8 cellular contexts compared by ENCODE assay signal in genomic region chrX:40083120-40083978, GRCh38. TPM values are rescaled to one million over a fixed set of nuclear protein-coding genes. Genes with fewer than 3 reads are reported as not detected.
DNase-seq lines count a peak whose midpoint lies in the region; ATAC-seq and TF ChIP-seq lines count a peak whose summit lies in the region.

No MANE protein-coding gene starts in this region.

- intact Hi-C loops in vagina (cut with DNase I) = no loop called here

- H3K9ac ChIP-seq in mesenchymal stem cell (ENCODE audit: low read length) = peak overlapping the region; percentile 71

- H3K4me3 Mint-ChIP-seq in chondrocyte (ENCODE audit: unreplicated experiment) = peak overlapping the region; percentile 44

- H2BK15ac ChIP-seq in mesenchymal stem cell (ENCODE audit: low read depth, poor library complexity, severe bottlenecking) = no peak overlapping the region

- H2BK5ac ChIP-seq in mesenchymal stem cell (ENCODE audit: low read depth, low read length, poor library complexity, severe bottlenecking) = no peak overlapping the region

- DNase-seq in HFF-Myc (ENCODE audit: extremely low read depth, low read depth) (no peak), chondrocyte (ENCODE audit: low spot score) (peak; percentile 82), mesenchymal stem cell (no peak), vagina (ENCODE audit: extremely low spot score in 2 of 2) (no peak), AG08395 (ENCODE audit: low spot score) (no peak), NCI-H2029 (lab: John Stamatoyannopoulos, UW) (no peak)

- H3K36me3 ChIP-seq in ACC112 (ENCODE audit: insufficient read depth, low read length) (no peaks in the 10 kb centered on the region), mesenchymal stem cell (ENCODE audit: control insufficient read depth in 1 of 2, insufficient read depth in 2 of 2, low read depth in 1 of 2, low read length in 2 of 2) (peaks cover 0 to 13% of the 10 kb centered on the region in 2 experiments), vagina (no peaks in the 10 kb centered on the region)

- no peak overlapping the region for H3K14ac ChIP-seq in mesenchymal stem cell (ENCODE audit: low read length in 2 of 2)

- H3K27me3 ChIP-seq in ACC112 (ENCODE audit: insufficient read depth, low read length) (no peaks in the 10 kb centered on the region), mesenchymal stem cell (ENCODE audit: control insufficient read depth in 1 of 2, insufficient read depth in 1 of 2, low read length in 2 of 2) (peaks cover 0 to 58% of the 10 kb centered on the region in 2 experiments), vagina (peaks cover 3% of the 10 kb centered on the region)

- H3K4ac ChIP-seq in mesenchymal stem cell (ENCODE audit: low read depth in 1 of 2, low read length in 2 of 2) = no peak overlapping the region

- no peak overlapping the region for H3K27ac Mint-ChIP-seq in chondrocyte (ENCODE audit: unreplicated experiment)

- H3K4me2 ChIP-seq in mesenchymal stem cell (ENCODE audit: low read length, poor library complexity, severe bottlenecking) = peak overlapping the region; percentile 70

- no peak for TF ChIP-seq POLR2A in vagina (IDR thresholded peaks at IDR 0.05)

- H3K79me2 ChIP-seq in ACC112 (ENCODE audit: control insufficient read depth, insufficient read depth, low read length, unreplicated experiment) = peaks cover 83% of the 10 kb centered on the region

- no peak for ATAC-seq in GM21423 (IDR thresholded peaks at IDR 0.05; ENCODE audit: unreplicated experiment)

- H2AFZ ChIP-seq in ACC112 (ENCODE audit: low read length, unreplicated experiment) = no peak overlapping the region
- no peak overlapping the region for H2AFZ ChIP-seq in mesenchymal stem cell (ENCODE audit: low read depth, low read length)

- H3K23ac ChIP-seq in mesenchymal stem cell (ENCODE audit: low read length in 2 of 2) = no peak overlapping the region

- no peak overlapping the region for H2AK5ac ChIP-seq in mesenchymal stem cell (ENCODE audit: low read length, severe bottlenecking)

- H3K27me3 Mint-ChIP-seq in chondrocyte (ENCODE audit: low read depth) = no peaks in the 10 kb centered on the region

- TF ChIP-seq CTCF in HFF-Myc (IDR thresholded peaks at IDR 0.05; ENCODE audit: low read depth, low read length, missing control alignments) (no peak), chondrocyte (IDR thresholded peaks at IDR 0.05) (peak; percentile 38), vagina (IDR thresholded peaks at IDR 0.05) (no peak)

- under 1% methylated on average over 27 of the region's 61 CpGs for WGBS in mesenchymal stem cell

- peak overlapping the region; percentile 33 to 66 for H3K18ac ChIP-seq in mesenchymal stem cell (ENCODE audit: low read depth in 1 of 2, low read length in 2 of 2)

- H4K8ac ChIP-seq in mesenchymal stem cell (ENCODE audit: low read length) = peak overlapping the region; percentile 37

- no peaks in the 10 kb centered on the region for H3K9me3 ChIP-seq in mesenchymal stem cell (ENCODE audit: control insufficient read depth, low read length)
- no peaks in the 10 kb centered on the region for H3K9me3 ChIP-seq in vagina

- peak overlapping the region; percentile 61 for H2BK120ac ChIP-seq in mesenchymal stem cell (ENCODE audit: low read depth, low read length)

- no peaks in the 10 kb centered on the region for H3K36me3 Mint-ChIP-seq in chondrocyte (ENCODE audit: low read depth)

- H4K91ac ChIP-seq in mesenchymal stem cell (ENCODE audit: low read length) = no peak overlapping the region

- H3K79me1 ChIP-seq in mesenchymal stem cell (replicated peaks; ENCODE audit: low read length, poor library complexity, severe bottlenecking) = peaks cover 5% of the 10 kb centered on the region

- H3K4me1 ChIP-seq in ACC112 (ENCODE audit: control insufficient read depth, insufficient read depth, low read length, unreplicated experiment) = peaks cover 21% of the 10 kb centered on the region
- peaks cover 35% of the 10 kb centered on the region for H3K4me1 ChIP-seq in mesenchymal stem cell (ENCODE audit: control insufficient read depth, insufficient read depth, low read depth, low read length)
- H3K4me1 ChIP-seq in vagina = peaks cover 53% of the 10 kb centered on the region

- H3K4me3 ChIP-seq in ACC112 (ENCODE audit: low read depth, low read length) = peak overlapping the region; percentile 64
- H3K4me3 ChIP-seq in HFF-Myc (replicated peaks; ENCODE audit: low read depth, low read length) = peak overlapping the region; percentile 26
- peak overlapping the region; percentile 47 to 69 for H3K4me3 ChIP-seq in mesenchymal stem cell (ENCODE audit: insufficient read depth in 1 of 2, low read depth in 1 of 2, low read length in 2 of 2)
- H3K4me3 ChIP-seq in vagina = peak overlapping the region; percentile 32 to 40

- no peak overlapping the region for H3K27ac ChIP-seq in ACC112 (ENCODE audit: low read depth, low read length)
- no peak overlapping the region for H3K27ac ChIP-seq in mesenchymal stem cell (ENCODE audit: low read length, poor library complexity, severe bottlenecking)
- peak overlapping the region; percentile 12 for H3K27ac ChIP-seq in vagina

- no peak overlapping the region for H2BK12ac ChIP-seq in mesenchymal stem cell (ENCODE audit: low read length in 2 of 2)

- peaks cover 34% of the 10 kb centered on the region for H3K4me1 Mint-ChIP-seq in chondrocyte (ENCODE audit: low read depth)

- H3K9me3 Mint-ChIP-seq in chondrocyte (ENCODE audit: low read depth) = no peaks in the 10 kb centered on the region

RNA-seq across cellular contexts. Expression of gene BCOR, which starts 14.4 kb away (rescaled TPM):
- total RNA-seq in chondrocyte (10.8 to 19.0 TPM (median 11.0 TPM) in 3 replicates), vagina (19.9 TPM)
- 16.0 TPM for polyA plus RNA-seq in mesenchymal stem cell (2013, experiment 1 of 2)
- polyA plus RNA-seq in mesenchymal stem cell (2013, experiment 2 of 2) = 14.9 TPM
